Comparison of ENCODE assay signal across 15 cellular contexts in genomic region chr2:144249035-144249637, GRCh38.
DNase-seq lines count a peak whose midpoint lies in the region; ATAC-seq, FAIRE-seq and TF ChIP-seq lines count a peak whose summit lies in the region.
"Had no signal": no experiment of that assay in that cellular context is flagged by ENCODE, and none has a peak within 500 bp of the region (broad histone marks: within the 10 kb centered on the region; RNA-seq: fewer than 3 reads in every experiment).

No MANE protein-coding gene starts in this region.

- peak; percentile 83 for FAIRE-seq in GM19239 (lab: Jason Lieb, UNC)
- FAIRE-seq: frontal cortex had no signal

- H3K4me1 ChIP-seq in thyroid gland = no peaks in the 10 kb centered on the region

- H3K36me3 ChIP-seq in GM06990 (ENCODE audit: control insufficient read depth, insufficient read depth, low read length) = no peaks in the 10 kb centered on the region
- H3K36me3 ChIP-seq in thyroid gland = no peaks in the 10 kb centered on the region
- H3K36me3 ChIP-seq: neutrophil had no signal

- ATAC-seq in HG03520 (IDR thresholded peaks at IDR 0.05; ENCODE audit: unreplicated experiment) (peak; percentile 37), HG02970 (IDR thresholded peaks at IDR 0.05; ENCODE audit: low FRiP score, unreplicated experiment) (no peak)

- DNase-seq in GM06990 (ENCODE audit: extremely low read depth, insufficient read length) (peak; percentile 42), GM19239 (ENCODE audit: insufficient read length, low spot score) (no peak), fibroblast of mammary gland (ENCODE audit: low read depth) (peak; percentile 23), NCI-H1105 (lab: John Stamatoyannopoulos, UW) (no peak), NCI-H526 (lab: John Stamatoyannopoulos, UW) (no peak), thyroid gland (no peak)
- DNase-seq: activated effector memory CD4-positive, alpha-beta T cell treated with anti-CD3 and anti-CD28 coated beads, Interleukin-2, amount 50 U/mL, for 16 hours; cerebellar nuclear complex; KG1; NCI-H2171 treated with DMSO at 0.1 percent for 48 hours; stimulated activated naive CD4-positive, alpha-beta T cell had no signal

- no peaks in the 10 kb centered on the region for H3K27me3 ChIP-seq in GM06990 (replicated peaks; ENCODE audit: control insufficient read depth, insufficient read depth, low read length)
- H3K27me3 ChIP-seq in thyroid gland = no peaks in the 10 kb centered on the region
- H3K27me3 ChIP-seq: neutrophil had no signal

- H3K4me3 ChIP-seq in GM06990 (replicated peaks; ENCODE audit: low read depth, low read length) (no peak overlapping the region; the same call in 1 of the 2 replicates), fibroblast of mammary gland (ENCODE audit: control insufficient read depth, low read depth, low read length) (no peak overlapping the region), thyroid gland (replicated peaks in 1 of 3) (no peak overlapping the region)

- 81 to 82% methylated on average over 4 of the region's 4 CpGs for WGBS in thyroid gland, 2 donors

- no peaks in the 10 kb centered on the region for H3K9me3 ChIP-seq in thyroid gland

- intact Hi-C loops in thyroid gland (cut with DNase I) = no loop called here

- TF ChIP-seq CTCF in GM06990 (IDR thresholded peaks at IDR 0.05; ENCODE audit: insufficient read depth, low read length, poor library complexity, severe bottlenecking) (no peak), fibroblast of mammary gland (conservative IDR thresholded peaks at IDR 0.05; ENCODE audit: control insufficient read depth, insufficient read depth, low read depth, low read length) (no peak), thyroid gland (IDR thresholded peaks at IDR 0.05) (no peak)

- H3K27ac ChIP-seq in thyroid gland = no peak overlapping the region
- H3K27ac ChIP-seq: neutrophil had no signal

- TF ChIP-seq POLR2A in thyroid gland (IDR thresholded peaks at IDR 0.05) = no peak

Comparison
In these comparisons a context has a peak if more than half of its experiments do, and no peak if none do; other contexts are left out.
1. DNase-seq: peak in GM06990 (single experiment) and fibroblast of mammary gland (single experiment); none in GM19239 (single experiment), NCI-H1105 (single experiment), NCI-H526 (0 of 2) and thyroid gland (0 of 2).